ENCODE assay signal across 8 cellular contexts in genomic region chr6:157379656-157380457, GRCh38. TPM values are rescaled to one million over a fixed set of nuclear protein-coding genes. Genes with fewer than 3 reads are reported as not detected.
DNase-seq lines count a peak whose midpoint lies in the region; ATAC-seq and TF ChIP-seq lines count a peak whose summit lies in the region.

No MANE protein-coding gene starts in this region.

- H3K4me3 ChIP-seq in breast epithelium (peak overlapping the region; percentile 98 to 99 (median 99)), skin epidermis (peak overlapping the region; percentile 80 to 100 (median 93))

- intact Hi-C loops in breast epithelium (cut with DNase I; ENCODE audit: low total_unique reads) = no loop called here

- TF ChIP-seq CTCF in VCaP (conservative IDR thresholded peaks at IDR 0.05) = no peak
- TF ChIP-seq CTCF in breast epithelium (IDR thresholded peaks at IDR 0.05) = no peak

- no peaks in the 10 kb centered on the region for H3K36me3 ChIP-seq in breast epithelium

- peak; percentile 50 for TF ChIP-seq POLR2A in GM18951 (IDR thresholded peaks at IDR 0.05; ENCODE audit: extremely low read depth, insufficient read depth, insufficient read length)
- no peak for TF ChIP-seq POLR2A in breast epithelium (IDR thresholded peaks at IDR 0.05)

- no peaks in the 10 kb centered on the region for H3K4me1 ChIP-seq in breast epithelium

- peak; percentile 73 for ATAC-seq in HG03159 (IDR thresholded peaks at IDR 0.05; ENCODE audit: unreplicated experiment)

- in situ Hi-C loops in GM18951 (cut with MboI; ENCODE audit: low sequenced_read_pairs, unreplicated experiment) = no loop called here

- H3K27ac ChIP-seq in VCaP (peak overlapping the region; percentile 80), breast epithelium (peak overlapping the region; percentile 92 to 98), skin epidermis (peak overlapping the region; percentile 75 to 99 (median 94))

- DNase-seq in AG08395 (ENCODE audit: low spot score) = peak; percentile 88
- peak; percentile 57 for DNase-seq in NCI-H2196 treated with DMSO at 0.1 percent for 48 hours (lab: John Stamatoyannopoulos, UW; ENCODE audit: unreplicated experiment)
- peak; percentile 83 to 87 for DNase-seq in breast epithelium (ENCODE audit: low spot score in 2 of 2)
- peak; percentile 87 for DNase-seq in iPS-NIHi11 (ENCODE audit: low spot score)

- no peaks in the 10 kb centered on the region for H3K27me3 ChIP-seq in breast epithelium

- no peaks in the 10 kb centered on the region for H3K9me3 ChIP-seq in breast epithelium

RNA-seq across cellular contexts. Expression of gene ZDHHC14, which starts 1.1 kb away (rescaled TPM):
- 1 to 10 TPM; 4.8 to 9.8 (median 8.5) TPM for total RNA-seq in breast epithelium

RNA-seq across cellular contexts. Expression of gene TMEM242, which starts 56.5 kb away (rescaled TPM):
- 1 to 10 TPM; 5.3 to 7.9 (median 7.3) TPM for total RNA-seq in breast epithelium

Comparison
In these comparisons a context has a peak if more than half of its experiments do, and no peak if none do; other contexts are left out.
1. Peak in every context shown above with its lines: DNase-seq, ATAC-seq, H3K4me3 ChIP-seq and H3K27ac ChIP-seq.